ENCODE assay signal across 12 cellular contexts in the genomic region with DNA sequence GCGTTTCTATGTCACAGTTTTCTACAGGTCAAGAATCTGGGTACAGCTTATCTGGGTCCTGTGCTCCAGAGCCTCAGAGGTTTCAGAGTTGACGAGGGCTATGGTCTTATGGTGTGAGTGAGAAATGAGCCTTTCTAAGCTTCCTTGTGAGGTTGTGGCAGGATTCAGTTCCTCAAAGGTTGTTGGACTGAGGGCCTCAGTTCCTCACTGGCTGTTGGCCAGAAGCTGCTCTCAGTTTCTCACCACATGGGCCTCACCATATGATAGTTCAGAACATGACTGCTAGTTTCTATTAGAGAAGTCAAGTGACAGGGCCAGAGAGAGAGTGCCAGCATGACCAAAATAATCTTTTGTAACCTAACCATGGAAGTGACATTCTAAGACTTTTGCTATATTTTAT.
DNase-seq lines count a peak whose midpoint lies in the region; ATAC-seq, FAIRE-seq and TF ChIP-seq lines count a peak whose summit lies in the region.
"Had no signal": no experiment of that assay in that cellular context is flagged by ENCODE, and none has a peak within 500 bp of the region (broad histone marks: within the 10 kb centered on the region; RNA-seq: fewer than 3 reads in every experiment).

No MANE protein-coding gene starts in this region.

- no peak overlapping the region for H3K4me2 ChIP-seq in OCI-LY7 (ENCODE audit: low read length)

- POLR2A ChIA-PET in OCI-LY7 (lab: Charles Lee), result no interaction called here

- ATAC-seq in GM18867 (IDR thresholded peaks at IDR 0.05; ENCODE audit: unreplicated experiment) (peak; percentile 96), GM21576 (IDR thresholded peaks at IDR 0.05; ENCODE audit: unreplicated experiment) (peak; percentile 96), HG03139 (IDR thresholded peaks at IDR 0.05; ENCODE audit: unreplicated experiment) (peak; percentile 96)

- intact Hi-C loops in OCI-LY7 (cut with micrococcal nuclease; ENCODE audit: unreplicated experiment), result no loop called here

- DNase-seq in RPMI8226, result peak; percentile 20
- no peak for DNase-seq in OCI-LY7 (ENCODE audit: low spot score)
- DNase-seq in EL, result no peak
- DNase-seq in activated T-cell treated with anti-CD3 and anti-CD28 coated beads, Interleukin-2, amount 50 U/mL, for 48 hours, result no peak
- no peak for DNase-seq in urothelium cell line (ENCODE audit: low spot score)
- DNase-seq: C1 segment of cervical spinal cord; effector CD4-positive, alpha-beta T cell; stimulated activated naive CD4-positive, alpha-beta T cell treated with Interleukin-2 at 50 U/mL for 16 hours; WERI-Rb-1 had no signal

- no peaks in the 10 kb centered on the region for H3K9me3 ChIP-seq in OCI-LY7 (ENCODE audit: low read length)

- no peaks in the 10 kb centered on the region for H3K36me3 ChIP-seq in OCI-LY7 (ENCODE audit: insufficient read depth, low read length)
- H3K36me3 ChIP-seq: WERI-Rb-1 had no signal

- FAIRE-seq in urothelium cell line (lab: Jason Lieb, UNC), result no peak

- BruUV-seq in OCI-LY7 (replicated peaks; lab: Mats Ljungman, UMichigan), result no TSS peak

- H3K4me3 ChIP-seq in OCI-LY7 (ENCODE audit: low read depth, low read length, poor library complexity, severe bottlenecking), result no peak overlapping the region

- H2AFZ ChIP-seq in OCI-LY7 (ENCODE audit: low read length), result no peak overlapping the region

- H3K79me2 ChIP-seq in OCI-LY7 (ENCODE audit: insufficient read depth, low read depth, low read length), result no peaks in the 10 kb centered on the region

- no peak overlapping the region for H3K27ac ChIP-seq in OCI-LY7 (ENCODE audit: low read depth, low read length, poor library complexity, severe bottlenecking)
- H3K27ac ChIP-seq: WERI-Rb-1 had no signal

- H4K20me1 ChIP-seq in OCI-LY7 (ENCODE audit: insufficient read depth, low read length), result no peaks in the 10 kb centered on the region

- H3K9me2 ChIP-seq in OCI-LY7 (ENCODE audit: insufficient read depth, low read length), result no peaks in the 10 kb centered on the region

- TF ChIP-seq CTCF in OCI-LY7 (conservative IDR thresholded peaks at IDR 0.05; ENCODE audit: low read length), result no peak

- CTCF ChIA-PET in OCI-LY7 (lab: Charles Lee; ENCODE audit: unreplicated experiment), result no interaction called here

- H3K4me1 ChIP-seq in OCI-LY7 (ENCODE audit: insufficient read depth, low read length, poor library complexity, severe bottlenecking), result no peaks in the 10 kb centered on the region
